Comparison of ENCODE assay signal across 8 cellular contexts in the genomic region with DNA sequence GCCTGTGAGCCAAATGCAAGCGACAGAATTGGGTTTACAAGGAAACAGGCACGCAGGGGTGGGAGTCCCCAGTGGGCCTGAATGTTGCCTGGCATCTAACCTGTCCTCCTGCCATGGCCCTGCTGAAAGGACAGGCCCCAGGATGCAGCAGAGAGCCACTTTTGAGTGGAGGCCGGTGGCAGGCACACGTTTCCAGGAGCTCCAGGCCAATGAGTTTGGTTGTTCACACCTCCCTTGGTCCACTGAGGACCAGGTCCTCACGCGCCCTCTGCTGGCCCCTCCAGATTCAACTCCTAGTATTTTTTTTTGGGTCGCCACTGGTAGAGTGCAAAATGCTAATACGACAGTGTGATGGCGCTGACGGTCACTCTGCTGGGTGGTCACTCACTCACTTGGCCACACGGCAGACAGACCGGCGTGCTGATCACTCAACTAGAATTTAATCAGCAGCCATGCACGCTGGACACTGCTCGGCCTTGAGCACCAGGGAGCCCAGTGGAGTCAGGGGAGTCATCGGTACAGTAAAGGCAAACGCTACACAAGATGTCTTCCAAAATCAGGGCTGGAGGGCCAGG.
A peak's percentile ranks its signal among the peaks of the same experiment; 100 is the strongest.
DNase-seq lines count a peak whose midpoint lies in the region; ATAC-seq and TF ChIP-seq lines count a peak whose summit lies in the region.

No MANE protein-coding gene starts in this region.

- TF ChIP-seq POLR2A in vagina (IDR thresholded peaks at IDR 0.05): no peak

- no peak overlapping the region for H4K91ac ChIP-seq in trophoblast cell (ENCODE audit: low read depth, low read length)

- peak; percentile 60 for ATAC-seq in HG03354 (IDR thresholded peaks at IDR 0.05; ENCODE audit: poor library complexity, severe bottlenecking, unreplicated experiment)

- no peak overlapping the region for H2AK5ac ChIP-seq in trophoblast cell (ENCODE audit: low read length)

- no peak overlapping the region for H4K8ac ChIP-seq in trophoblast cell (ENCODE audit: low read depth, low read length)

- H3K79me1 ChIP-seq in trophoblast cell (ENCODE audit: low read length): peaks cover 2% of the 10 kb centered on the region

- H2BK5ac ChIP-seq in trophoblast cell (ENCODE audit: low read depth, low read length, poor library complexity): no peak overlapping the region

- H3K79me2 ChIP-seq in trophoblast cell (ENCODE audit: control insufficient read depth, insufficient read depth, low read length, poor library complexity): no peaks in the 10 kb centered on the region

- H3K4me3 ChIP-seq in fibroblast of the aortic adventitia (ENCODE audit: low read depth, low read length): no peak overlapping the region
- no peak overlapping the region for H3K4me3 ChIP-seq in trophoblast cell (ENCODE audit: low read depth, low read length)
- H3K4me3 ChIP-seq in vagina: no peak overlapping the region

- H3K36me3 ChIP-seq in trophoblast cell (ENCODE audit: control insufficient read depth in 1 of 2, insufficient read depth in 2 of 2, low read length in 2 of 2) (no peaks in the 10 kb centered on the region), vagina (no peaks in the 10 kb centered on the region)

- no peak overlapping the region for H3K4me2 ChIP-seq in trophoblast cell (ENCODE audit: low read length)

- H3K9me3 ChIP-seq in trophoblast cell (ENCODE audit: insufficient read depth, low read depth, low read length) (no peaks in the 10 kb centered on the region), vagina (no peaks in the 10 kb centered on the region)

- no peak overlapping the region for H3K4ac ChIP-seq in trophoblast cell (ENCODE audit: low read depth, low read length)

- DNase-seq in DMS153 treated with DMSO at 0.1 percent for 48 hours (lab: John Stamatoyannopoulos, UW; ENCODE audit: unreplicated experiment): peak; percentile 27
- DNase-seq in OCI-M2 (lab: John Stamatoyannopoulos, UW; ENCODE audit: unreplicated experiment): peak; percentile 55
- DNase-seq in activated T-cell treated with anti-CD3 and anti-CD28 coated beads, Interleukin-2, amount 50 U/mL, for 1 hour: peak; percentile 63
- peak; percentile 48 for DNase-seq in fibroblast of the aortic adventitia (ENCODE audit: low read depth)
- peak; percentile 56 to 85 for DNase-seq in trophoblast cell
- DNase-seq in vagina (ENCODE audit: extremely low spot score in 2 of 2): no peak
- DNase-seq in midbrain (lab: John Stamatoyannopoulos, UW): no peak

- intact Hi-C loops in vagina (cut with DNase I): no loop called here

- H3K27ac ChIP-seq in trophoblast cell (ENCODE audit: low read depth, low read length) (no peak overlapping the region), vagina (no peak overlapping the region)

- no peaks in the 10 kb centered on the region for H3K4me1 ChIP-seq in trophoblast cell (ENCODE audit: control insufficient read depth in 1 of 2, insufficient read depth in 2 of 2, low read length in 2 of 2)
- H3K4me1 ChIP-seq in vagina: peaks cover under 1% of the 10 kb centered on the region

- no peak overlapping the region for H3K14ac ChIP-seq in trophoblast cell (ENCODE audit: low read length)

- H3K9ac ChIP-seq in trophoblast cell (ENCODE audit: low read length): no peak overlapping the region

- no CpG with 5 or more reads among the region's 17 CpGs for WGBS in trophoblast cell (ENCODE audit: extremely low coverage, insufficient coverage, insufficient read length)

- H3K27me3 ChIP-seq in trophoblast cell (ENCODE audit: insufficient read depth, low read length) (no peaks in the 10 kb centered on the region), vagina (no peaks in the 10 kb centered on the region)

- TF ChIP-seq CTCF in fibroblast of the aortic adventitia (IDR thresholded peaks at IDR 0.05; ENCODE audit: insufficient read depth, low read length) (peak; percentile 70), vagina (IDR thresholded peaks at IDR 0.05) (peak in 2 of 3 experiments; percentile 33 to 34)

- no peak overlapping the region for H2BK12ac ChIP-seq in trophoblast cell (ENCODE audit: low read length)

- no peak overlapping the region for H3K23ac ChIP-seq in trophoblast cell (ENCODE audit: low read length)

- no peak overlapping the region for H2AFZ ChIP-seq in trophoblast cell (ENCODE audit: insufficient read depth, low read length, poor library complexity)

- no peak overlapping the region for H2BK120ac ChIP-seq in trophoblast cell (ENCODE audit: insufficient read depth, low read length, poor library complexity)

- H4K12ac ChIP-seq in trophoblast cell (ENCODE audit: low read depth, low read length): no peak overlapping the region

- H3K18ac ChIP-seq in trophoblast cell (ENCODE audit: low read length): no peak overlapping the region

Comparison
In these comparisons a context has a peak if more than half of its experiments do, and no peak if none do; other contexts are left out.
1. DNase-seq: peak in DMS153 treated with DMSO at 0.1 percent for 48 hours (single experiment), OCI-M2 (single experiment), activated T-cell treated with anti-CD3 and anti-CD28 coated beads, Interleukin-2, amount 50 U/mL, for 1 hour (single experiment), fibroblast of the aortic adventitia (single experiment) and trophoblast cell (2 of 2); none in vagina (0 of 2) and midbrain (single experiment).